In the genomic region with DNA sequence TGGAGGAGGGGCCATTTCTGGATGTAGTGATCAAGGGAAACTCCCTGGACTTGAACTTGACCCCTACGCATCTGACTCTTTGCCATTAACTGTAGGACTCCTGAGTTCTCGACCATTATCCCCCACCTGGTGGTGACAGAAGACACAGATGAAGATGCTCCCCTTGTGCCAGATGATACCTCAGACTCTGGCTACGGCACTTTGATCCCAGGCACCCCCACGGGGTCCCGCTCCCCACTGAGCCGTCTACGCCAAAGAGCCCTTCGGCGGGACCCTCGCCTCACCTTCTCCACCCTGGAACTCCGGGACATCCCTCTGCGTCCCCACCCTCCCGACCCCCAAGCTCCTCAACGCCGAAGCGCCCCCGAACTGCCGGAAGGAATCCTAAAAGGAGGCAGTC, we compare ENCODE assay signal across 17 cellular contexts. TPM values are rescaled to one million over a fixed set of nuclear protein-coding genes. Genes with fewer than 3 reads are reported as not detected.
DNase-seq lines count a peak whose midpoint lies in the region; ATAC-seq, FAIRE-seq and TF ChIP-seq lines count a peak whose summit lies in the region.
"Had no signal": no experiment of that assay in that cellular context is flagged by ENCODE, and none has a peak within 500 bp of the region (broad histone marks: within the 10 kb centered on the region; RNA-seq: fewer than 3 reads in every experiment).

No MANE protein-coding gene starts in this region.

- H3K9me3 Mint-ChIP-seq in activated naive CD4-positive, alpha-beta T cell treated with anti-CD3 and anti-CD28 coated beads, Interleukin-2, amount 50 U/mL, for 72 hours, result no peaks in the 10 kb centered on the region
- no peaks in the 10 kb centered on the region for H3K9me3 Mint-ChIP-seq in endothelial cell (ENCODE audit: unreplicated experiment)
- no peaks in the 10 kb centered on the region for H3K9me3 Mint-ChIP-seq in type B pancreatic cell
- H3K9me3 Mint-ChIP-seq: activated B cell treated with CpG ODN at 0.5 μM for 24 hours; stimulated activated memory B cell treated with anti-CD40 and anti-IgM and Interleukin-4, amounts not matched to agents 10 μg/mL and 1 μg/mL and 100 μg/mL, for 72 hours had no signal

- WGBS in neuronal stem cell (ENCODE audit: extremely low coverage in 2 of 2, insufficient read length in 2 of 2, insufficient replicate concordance in 1 of 2), 2 donors, result no CpG with 5 or more reads among the region's 18 CpGs

- H3K27ac Mint-ChIP-seq in activated naive CD4-positive, alpha-beta T cell treated with anti-CD3 and anti-CD28 coated beads, Interleukin-2, amount 50 U/mL, for 72 hours, result peak overlapping the region; percentile 19 to 44
- H3K27ac Mint-ChIP-seq in endothelial cell (ENCODE audit: unreplicated experiment) (peak overlapping the region; percentile 46), type B pancreatic cell (peak overlapping the region; percentile 76)
- H3K27ac Mint-ChIP-seq: activated B cell treated with CpG ODN at 0.5 μM for 24 hours; stimulated activated memory B cell treated with anti-CD40 and anti-IgM and Interleukin-4, amounts not matched to agents 10 μg/mL and 1 μg/mL and 100 μg/mL, for 72 hours had no signal

- H2BK120ac ChIP-seq in neuronal stem cell (ENCODE audit: low read depth, low read length), result no peak overlapping the region

- no peaks in the 10 kb centered on the region for H3K9me3 ChIP-seq in neuronal stem cell (replicated peaks in 1 of 2; ENCODE audit: control insufficient read depth in 2 of 2, insufficient read depth in 1 of 2, low read depth in 1 of 2, low read length in 2 of 2)

- TF ChIP-seq CTCF in endothelial cell (IDR thresholded peaks at IDR 0.05; ENCODE audit: unreplicated experiment) (no peak), type B pancreatic cell (conservative IDR thresholded peaks at IDR 0.05) (no peak)

- H3K4me1 Mint-ChIP-seq in endothelial cell (ENCODE audit: unreplicated experiment) (peaks cover 45% of the 10 kb centered on the region), type B pancreatic cell (ENCODE audit: unreplicated experiment) (peaks cover 32% of the 10 kb centered on the region)

- no peak overlapping the region for H3K23ac ChIP-seq in neuronal stem cell (ENCODE audit: low read depth, low read length, poor library complexity)

- no peak overlapping the region for H2BK5ac ChIP-seq in neuronal stem cell (ENCODE audit: low read length)

- peaks cover 19 to 23% of the 10 kb centered on the region in 2 donors for H3K4me1 ChIP-seq in neuronal stem cell (ENCODE audit: control insufficient read depth in 2 of 2, insufficient read depth in 1 of 2, low read depth in 1 of 2, low read length in 2 of 2)

- H4K91ac ChIP-seq in neuronal stem cell (ENCODE audit: low read depth, low read length, poor library complexity), result no peak overlapping the region

- H3K36me3 Mint-ChIP-seq in activated naive CD4-positive, alpha-beta T cell treated with anti-CD3 and anti-CD28 coated beads, Interleukin-2, amount 50 U/mL, for 72 hours, result peaks cover 6 to 11% of the 10 kb centered on the region in 2 donors
- H3K36me3 Mint-ChIP-seq in endothelial cell (ENCODE audit: low read depth, unreplicated experiment) (peaks cover 18% of the 10 kb centered on the region), type B pancreatic cell (peaks cover 33% of the 10 kb centered on the region)
- H3K36me3 Mint-ChIP-seq: stimulated activated memory B cell treated with anti-CD40 and anti-IgM and Interleukin-4, amounts not matched to agents 10 μg/mL and 1 μg/mL and 100 μg/mL, for 72 hours had no signal

- no peak overlapping the region for H3K4me3 ChIP-seq in neuronal stem cell (ENCODE audit: low read length in 2 of 2)

- H3K27me3 Mint-ChIP-seq in endothelial cell (ENCODE audit: unreplicated experiment), result peaks cover 17% of the 10 kb centered on the region
- no peaks in the 10 kb centered on the region for H3K27me3 Mint-ChIP-seq in type B pancreatic cell

- no peak overlapping the region for H3K4ac ChIP-seq in neuronal stem cell (ENCODE audit: low read length)

- no peak overlapping the region for H2BK15ac ChIP-seq in neuronal stem cell (ENCODE audit: low read length)

- no peak overlapping the region for H4K8ac ChIP-seq in neuronal stem cell (ENCODE audit: low read depth, low read length)

- no peak for FAIRE-seq in GM19239 (lab: Jason Lieb, UNC)

- DNase-seq in activated naive CD4-positive, alpha-beta T cell treated with anti-CD3 and anti-CD28 coated beads, Interleukin-2, amount 50 U/mL, for 72 hours (ENCODE audit: low spot score in 2 of 2), result no peak
- no peak for DNase-seq in activated naive CD4-positive, alpha-beta T cell treated with Interleukin-2 at 50 U/mL for 16 hours
- no peak for DNase-seq in endothelial cell (ENCODE audit: low spot score)
- DNase-seq in neuronal stem cell (ENCODE audit: low spot score), result no peak
- DNase-seq in type B pancreatic cell (ENCODE audit: extremely low spot score, unreplicated experiment), result no peak
- no peak for DNase-seq in GM19239 (ENCODE audit: insufficient read length, low spot score)
- no peak for DNase-seq in GM19238 (ENCODE audit: insufficient read length, low spot score)
- DNase-seq in COR-L47 (lab: John Stamatoyannopoulos, UW), result no peak
- DNase-seq: activated B cell treated with CpG ODN at 0.5 μM for 24 hours; activated CD8-positive, alpha-beta memory T cell treated with anti-CD3 and anti-CD28 coated beads, Interleukin-2, amount 50 U/mL, for 4 hours; DMS 273 treated with DMSO at 0.1 percent for 48 hours; mesendoderm; NCI-H1105; NCI-H446; OCI-M1; stimulated activated CD4-positive, alpha-beta T cell treated with anti-CD3 and anti-CD28 coated beads, Interleukin-4, amount 100 ng/mL, for 1 hour had no signal

- H3K18ac ChIP-seq in neuronal stem cell (ENCODE audit: low read length), result no peak overlapping the region

- H3K36me3 ChIP-seq in neuronal stem cell (replicated peaks in 1 of 2; ENCODE audit: control insufficient read depth in 2 of 2, insufficient read depth in 2 of 2, low read length in 2 of 2), result peaks cover 17 to 56% of the 10 kb centered on the region in 2 donors

- H3K4me3 Mint-ChIP-seq in endothelial cell (ENCODE audit: unreplicated experiment) (no peak overlapping the region), type B pancreatic cell (no peak overlapping the region)
- H3K4me3 Mint-ChIP-seq: activated B cell treated with CpG ODN at 0.5 μM for 24 hours; stimulated activated memory B cell treated with anti-CD40 and anti-IgM and Interleukin-4, amounts not matched to agents 10 μg/mL and 1 μg/mL and 100 μg/mL, for 72 hours had no signal

- H3K4me2 ChIP-seq in neuronal stem cell (ENCODE audit: insufficient read depth, low read length, poor library complexity, severe bottlenecking), result no peak overlapping the region

- H3K14ac ChIP-seq in neuronal stem cell (ENCODE audit: low read length), result no peak overlapping the region

- H3K27ac ChIP-seq in neuronal stem cell (replicated peaks; ENCODE audit: low read length), result no peak overlapping the region

- no peak overlapping the region for H2BK12ac ChIP-seq in neuronal stem cell (ENCODE audit: low read length)

- H3K9ac ChIP-seq in neuronal stem cell (ENCODE audit: low read depth, low read length, poor library complexity), result no peak overlapping the region

- H2AFZ ChIP-seq in neuronal stem cell (ENCODE audit: low read length), result no peak overlapping the region

- no peak for ATAC-seq in activated naive CD4-positive, alpha-beta T cell treated with anti-CD3 and anti-CD28 coated beads, Interleukin-2, amount 50 U/mL, for 72 hours
- ATAC-seq: stimulated activated memory B cell treated with anti-CD40 and anti-IgM and Interleukin-4, amounts not matched to agents 10 μg/mL and 1 μg/mL and 100 μg/mL, for 72 hours had no signal

- H2AK5ac ChIP-seq in neuronal stem cell (ENCODE audit: low read depth, low read length), result peak overlapping the region; percentile 45

- no peaks in the 10 kb centered on the region for H3K27me3 ChIP-seq in neuronal stem cell (ENCODE audit: control insufficient read depth in 3 of 3, insufficient read depth in 3 of 3, low read depth in 1 of 3, low read length in 3 of 3)

- H3K79me1 ChIP-seq in neuronal stem cell (ENCODE audit: low read depth, low read length), result no peaks in the 10 kb centered on the region

RNA-seq across cellular contexts. Expression of a gene that starts 14.7 kb away (rescaled TPM):
- total RNA-seq in activated naive CD4-positive, alpha-beta T cell treated with anti-CD3 and anti-CD28 coated beads, Interleukin-2, amount 50 U/mL, for 72 hours, result 10 to 100 TPM; 49.3 to 62.6 TPM
- total RNA-seq in endothelial cell (ENCODE audit: unreplicated experiment), result 125 TPM
- polyA plus RNA-seq in neuronal stem cell (2013, experiment 1 of 2), result 35.2 TPM
- 34.5 TPM for polyA plus RNA-seq in neuronal stem cell (2013, experiment 2 of 2)
- total RNA-seq in type B pancreatic cell (ENCODE audit: low replicate concordance), result 79.1 and 222 TPM in 2 replicates
- total RNA-seq: activated B cell treated with CpG ODN at 0.5 μM for 24 hours had no signal

RNA-seq across cellular contexts. Expression of a gene that starts 16.7 kb away (rescaled TPM):
- total RNA-seq in activated naive CD4-positive, alpha-beta T cell treated with anti-CD3 and anti-CD28 coated beads, Interleukin-2, amount 50 U/mL, for 72 hours, result not detected
- 1.9 TPM for total RNA-seq in endothelial cell (ENCODE audit: unreplicated experiment)
- 1.2 TPM for polyA plus RNA-seq in neuronal stem cell (2013, experiment 1 of 2)
- 1.3 TPM for polyA plus RNA-seq in neuronal stem cell (2013, experiment 2 of 2)
- 32.4 and 115 TPM in 2 replicates for total RNA-seq in type B pancreatic cell (ENCODE audit: low replicate concordance)
- total RNA-seq: activated B cell treated with CpG ODN at 0.5 μM for 24 hours had no signal

RNA-seq across cellular contexts. Expression of a gene that starts 48.2 kb away (rescaled TPM):
- 1 to 10 TPM; 1.1 to 2.8 TPM for total RNA-seq in activated naive CD4-positive, alpha-beta T cell treated with anti-CD3 and anti-CD28 coated beads, Interleukin-2, amount 50 U/mL, for 72 hours
- total RNA-seq in endothelial cell (ENCODE audit: unreplicated experiment), result 2.2 TPM
- 0.40 TPM for polyA plus RNA-seq in neuronal stem cell (2013, experiment 1 of 2)
- 0.68 TPM for polyA plus RNA-seq in neuronal stem cell (2013, experiment 2 of 2)
- 29.2 and 72.7 TPM in 2 replicates for total RNA-seq in type B pancreatic cell (ENCODE audit: low replicate concordance)
- total RNA-seq: activated B cell treated with CpG ODN at 0.5 μM for 24 hours had no signal

RNA-seq across cellular contexts. Expression of a gene that starts 56.8 kb away (rescaled TPM):
- total RNA-seq in activated naive CD4-positive, alpha-beta T cell treated with anti-CD3 and anti-CD28 coated beads, Interleukin-2, amount 50 U/mL, for 72 hours, result 1 to 10 TPM; 2.0 to 3.1 TPM
- total RNA-seq in endothelial cell (ENCODE audit: unreplicated experiment) (40.3 TPM), type B pancreatic cell (ENCODE audit: low replicate concordance) (18.5 and 98.5 TPM in 2 replicates)
- polyA plus RNA-seq in neuronal stem cell (2013, experiment 1 of 2), result 2.3 TPM
- polyA plus RNA-seq in neuronal stem cell (2013, experiment 2 of 2), result 2.3 TPM

Comparison
In these comparisons a context has a peak if more than half of its experiments do, and no peak if none do; other contexts are left out.
1. RNA of a gene that starts 16.7 kb away (total RNA-seq): 32.4 to 115 TPM in type B pancreatic cell; 1.9 TPM in endothelial cell (single experiment) and not detected in activated naive CD4-positive, alpha-beta T cell treated with anti-CD3 and anti-CD28 coated beads, Interleukin-2, amount 50 U/mL, for 72 hours; every median in the first group is over 10 times any median in the second.
2. Peak in every context shown above with its lines, with median percentiles within 50 percentile points of each other: H3K27ac Mint-ChIP-seq.